14 cellular contexts compared by ENCODE assay signal in genomic region chr7:112547916-112548315, GRCh38.
DNase-seq lines count a peak whose midpoint lies in the region; ATAC-seq and TF ChIP-seq lines count a peak whose summit lies in the region.
"Had no signal": no experiment of that assay in that cellular context is flagged by ENCODE, and none has a peak within 500 bp of the region (broad histone marks: within the 10 kb centered on the region; RNA-seq: fewer than 3 reads in every experiment).

No MANE protein-coding gene starts in this region.

- TF ChIP-seq CTCF in foreskin keratinocyte (conservative IDR thresholded peaks at IDR 0.05) (no peak), stomach (IDR thresholded peaks at IDR 0.05) (no peak), prostate gland (IDR thresholded peaks at IDR 0.05) (no peak)

- TF ChIP-seq POLR2A in stomach (IDR thresholded peaks at IDR 0.05), result no peak
- TF ChIP-seq POLR2A in prostate gland (IDR thresholded peaks at IDR 0.05), result no peak

- H3K27ac ChIP-seq in foreskin keratinocyte (no peak overlapping the region), stomach (no peak overlapping the region), prostate gland (no peak overlapping the region)
- H3K27ac ChIP-seq: C4-2B, SK-N-MC had no signal

- 66 to 83% (median 75%) methylated on average over 2 of the region's 2 CpGs for WGBS in stomach, 5 donors
- WGBS in prostate gland, result 87% methylated on average over 2 of the region's 2 CpGs

- H3K9ac ChIP-seq in adipocyte (ENCODE audit: low read length), result no peak overlapping the region

- DNase-seq in ELR (ENCODE audit: low read depth) (peak; percentile 23), adipocyte (ENCODE audit: low read depth) (peak; percentile 20), foreskin keratinocyte (peak in 1 of 2 donors; percentile 70), skeletal muscle cell (ENCODE audit: low read depth) (peak; percentile 4), stomach (no peak), prostate gland (ENCODE audit: low spot score) (no peak)
- DNase-seq: COR-L47, H9, NCI-H1436, NCI-H2029 treated with DMSO at 0.1 percent for 48 hours, NCI-H510A treated with DMSO at 0.1 percent for 48 hours had no signal

- H3K4me3 ChIP-seq in adipocyte (ENCODE audit: low read length), result no peak overlapping the region
- no peak overlapping the region for H3K4me3 ChIP-seq in skeletal muscle cell (ENCODE audit: low read depth, low read length)
- H3K4me3 ChIP-seq in stomach, result no peak overlapping the region
- no peak overlapping the region for H3K4me3 ChIP-seq in prostate gland
- H3K4me3 ChIP-seq: SK-N-MC had no signal

- intact Hi-C loops in stomach (cut with DNase I; ENCODE audit: low total_unique reads) (loop anchor here (10.0 kb wide), 1 partner anchor 347 kb away; no protein-coding TSS in a partner anchor), prostate gland (cut with DNase I) (no loop called here)

- H3K9me3 ChIP-seq in adipocyte (ENCODE audit: control insufficient read depth, low read length) (peaks cover 9% of the 10 kb centered on the region), stomach (no peaks in the 10 kb centered on the region), prostate gland (no peaks in the 10 kb centered on the region)

- peaks cover 10% of the 10 kb centered on the region for H3K4me1 ChIP-seq in adipocyte (ENCODE audit: control insufficient read depth, insufficient read depth, low read length)
- H3K4me1 ChIP-seq in foreskin keratinocyte, result peaks cover 3% of the 10 kb centered on the region
- H3K4me1 ChIP-seq in stomach, result no peaks in the 10 kb centered on the region
- H3K4me1 ChIP-seq in prostate gland (replicated peaks), result no peaks in the 10 kb centered on the region

- ATAC-seq in foreskin keratinocyte, result peak; percentile 43
- ATAC-seq in GM19397 (IDR thresholded peaks at IDR 0.05; ENCODE audit: unreplicated experiment), result no peak

- TF ChIP-seq EP300 in stomach (IDR thresholded peaks at IDR 0.05), result no peak

- H3K27me3 ChIP-seq in adipocyte (replicated peaks; ENCODE audit: control insufficient read depth, insufficient read depth, low read length) (peaks cover 10% of the 10 kb centered on the region), foreskin keratinocyte (peaks cover 24% of the 10 kb centered on the region), stomach (peaks cover 0 to 6% (median 6%) of the 10 kb centered on the region in 3 donors), prostate gland (replicated peaks; ENCODE audit: insufficient read depth) (no peaks in the 10 kb centered on the region)

- no peaks in the 10 kb centered on the region for H3K36me3 ChIP-seq in adipocyte (ENCODE audit: control insufficient read depth, insufficient read depth, low read length, severe bottlenecking)
- no peaks in the 10 kb centered on the region for H3K36me3 ChIP-seq in stomach
- H3K36me3 ChIP-seq in prostate gland, result no peaks in the 10 kb centered on the region

Comparison
In these comparisons a context has a peak if more than half of its experiments do, and no peak if none do; other contexts are left out.
1. DNase-seq: peak in ELR (single experiment), adipocyte (single experiment) and skeletal muscle cell (single experiment); none in stomach (single experiment) and prostate gland (single experiment).